Comparison of ENCODE assay signal across 26 cellular contexts in genomic region chr15:60616628-60617027, GRCh38.
"Had no signal": no experiment of that assay in that cellular context is flagged by ENCODE, and none has a peak within 500 bp of the region (broad histone marks: within the 10 kb centered on the region; RNA-seq: fewer than 3 reads in every experiment).

No MANE protein-coding gene starts in this region.

- DNase-seq: activated CD4-positive, alpha-beta T cell treated with anti-CD3 and anti-CD28 coated beads for 36 hours; activated CD8-positive, alpha-beta memory T cell treated with anti-CD3 and anti-CD28 coated beads, Interleukin-2, amount 50 U/mL, for 4 hours; activated CD8-positive, alpha-beta T cell treated with anti-CD3 and anti-CD28 coated beads for 36 hours; activated gamma-delta T cell treated with Interleukin-2 at 50 U/mL for 16 hours; activated naive CD4-positive, alpha-beta T cell treated with anti-CD3 and anti-CD28 coated beads, Interleukin-2, amount 10 ng/mL, durations not matched to agents 7 days and 5 days; activated naive CD8-positive, alpha-beta T cell treated with anti-CD3 and anti-CD28 coated beads for 36 hours; activated T-cell treated with anti-CD3 and anti-CD28 coated beads, Interleukin-2, amount 50 U/mL, for 72 hours; caudate nucleus; MG63; MV-4-11; NCI-H1092 treated with DMSO at 0.1 percent for 48 hours; NCI-H1417 treated with DMSO at 0.1 percent for 48 hours; NCI-H1694 treated with DMSO at 0.1 percent for 48 hours; NCI-H2029 treated with DMSO at 0.1 percent for 48 hours; NCI-H345; NCI-H510A; NCI-H526 treated with DMSO at 0.1 percent for 48 hours; NK-92 treated with Interleukin-12 subunit alpha and Interleukin-12 subunit beta, amount 100 ng/mL, for 24 hours; OCI-M1; RPMI8226; T-cell; WERI-Rb-1 had no signal

- H3K9me3 Mint-ChIP-seq: activated CD8-positive, alpha-beta T cell treated with anti-CD3 and anti-CD28 coated beads for 36 hours; activated naive CD4-positive, alpha-beta T cell treated with anti-CD3 and anti-CD28 coated beads, Interleukin-2, amount 10 ng/mL, durations not matched to agents 7 days and 5 days; activated naive CD8-positive, alpha-beta T cell treated with anti-CD3 and anti-CD28 coated beads for 36 hours; activated T-cell treated with anti-CD3 and anti-CD28 coated beads, Interleukin-2, amount 50 U/mL, for 72 hours; activated T-helper 2 cell treated with anti-CD3 and anti-CD28 coated beads, Interferon-gamma antibody, Interleukin-2, Interleukin-4, amounts not matched to agents 10 μg/mL and 5 μg/mL and 100 μg/mL, durations not matched to agents 14 hours and 24 hours and 36 hours; T-cell had no signal

- H3K4me3 ChIP-seq: MG63, SK-N-MC had no signal

- H3K27ac Mint-ChIP-seq: activated CD4-positive, alpha-beta T cell treated with anti-CD3 and anti-CD28 coated beads for 36 hours; activated CD8-positive, alpha-beta T cell treated with anti-CD3 and anti-CD28 coated beads for 36 hours; activated naive CD4-positive, alpha-beta T cell treated with anti-CD3 and anti-CD28 coated beads, Interleukin-2, amount 10 ng/mL, durations not matched to agents 7 days and 5 days; activated naive CD8-positive, alpha-beta T cell treated with anti-CD3 and anti-CD28 coated beads for 36 hours; activated T-cell treated with anti-CD3 and anti-CD28 coated beads, Interleukin-2, amount 50 U/mL, for 72 hours; activated T-helper 2 cell treated with anti-CD3 and anti-CD28 coated beads, Interferon-gamma antibody, Interleukin-2, Interleukin-4, amounts not matched to agents 10 μg/mL and 5 μg/mL and 100 μg/mL, durations not matched to agents 14 hours and 24 hours and 36 hours; T-cell had no signal

- H3K4me3 Mint-ChIP-seq: activated CD4-positive, alpha-beta T cell treated with anti-CD3 and anti-CD28 coated beads for 36 hours; activated CD8-positive, alpha-beta T cell treated with anti-CD3 and anti-CD28 coated beads for 36 hours; activated naive CD4-positive, alpha-beta T cell treated with anti-CD3 and anti-CD28 coated beads, Interleukin-2, amount 10 ng/mL, durations not matched to agents 7 days and 5 days; activated naive CD8-positive, alpha-beta T cell treated with anti-CD3 and anti-CD28 coated beads for 36 hours; activated T-cell treated with anti-CD3 and anti-CD28 coated beads, Interleukin-2, amount 50 U/mL, for 72 hours; T-cell had no signal

- H3K4me1 Mint-ChIP-seq: activated CD4-positive, alpha-beta T cell treated with anti-CD3 and anti-CD28 coated beads for 36 hours; activated naive CD8-positive, alpha-beta T cell treated with anti-CD3 and anti-CD28 coated beads for 36 hours had no signal

- H3K36me3 Mint-ChIP-seq: activated naive CD4-positive, alpha-beta T cell treated with anti-CD3 and anti-CD28 coated beads, Interleukin-2, amount 10 ng/mL, durations not matched to agents 7 days and 5 days; activated naive CD8-positive, alpha-beta T cell treated with anti-CD3 and anti-CD28 coated beads for 36 hours; T-cell had no signal

- H3K9me3 ChIP-seq: MG63 had no signal

- ATAC-seq: activated CD4-positive, alpha-beta T cell treated with anti-CD3 and anti-CD28 coated beads for 36 hours; activated CD8-positive, alpha-beta T cell treated with anti-CD3 and anti-CD28 coated beads for 36 hours; activated T-cell treated with anti-CD3 and anti-CD28 coated beads, Interleukin-2, amount 50 U/mL, for 72 hours; Panc1; Right ventricle myocardium inferior; T-cell had no signal

- H3K27ac ChIP-seq: SK-N-MC, WERI-Rb-1 had no signal

- H3K36me3 ChIP-seq: MG63, WERI-Rb-1 had no signal
